ENCODE assay signal across 1 cellular context in the genomic region with DNA sequence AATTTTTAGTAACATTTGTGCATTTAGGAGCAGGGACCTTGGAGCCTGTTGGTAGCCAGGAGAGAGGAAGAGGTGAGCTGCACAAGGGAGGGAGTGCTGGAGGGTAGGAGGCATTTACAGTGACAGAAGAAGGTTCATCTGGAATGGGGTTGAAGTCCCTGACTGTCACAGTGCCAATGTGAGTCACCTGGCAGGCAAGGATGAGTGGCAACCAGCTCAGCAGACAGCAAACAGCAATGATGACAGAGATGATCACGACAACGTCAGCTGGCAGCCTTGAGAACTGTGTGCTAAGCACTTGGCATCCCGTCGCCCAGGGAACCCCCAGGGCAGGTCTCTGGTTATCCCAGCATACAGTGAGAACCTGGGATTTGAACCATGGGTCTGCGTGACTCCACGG.
TF ChIP-seq lines count a peak whose summit lies in the region.

No MANE protein-coding gene starts in this region.

TF ChIP-seq in HepG2, 621 proteins besides CTCF, POLR2A, EP300 and RAD21:
- TF ChIP-seq ZNF800 (CRISPR knock-in tag; IDR thresholded peaks at IDR 0.05) (no peak), DMAP1 (CRISPR knock-in tag; IDR thresholded peaks at IDR 0.05) (no peak), PCBP2 (optimal IDR thresholded peaks at IDR 0.05; ENCODE audit: low read depth, low read length, poor library complexity, severe bottlenecking) (no peak), FLYWCH1 (CRISPR knock-in tag; IDR thresholded peaks at IDR 0.05) (no peak), CREB1 (IDR thresholded peaks at IDR 0.05) (0 out of 2 replicates have a peak, but pooled peaks have one; percentile 23), CREB1 (CRISPR knock-in tag; IDR thresholded peaks at IDR 0.05) (no peak)
